ENCODE assay signal across 9 cellular contexts in genomic region chr9:127942152-127943010, GRCh38. TPM values are rescaled to one million over a fixed set of nuclear protein-coding genes. Genes with fewer than 3 reads are reported as not detected.
DNase-seq lines count a peak whose midpoint lies in the region; ATAC-seq, FAIRE-seq and TF ChIP-seq lines count a peak whose summit lies in the region.
"Had no signal": no experiment of that assay in that cellular context is flagged by ENCODE, and none has a peak within 500 bp of the region (broad histone marks: within the 10 kb centered on the region; RNA-seq: fewer than 3 reads in every experiment).

No MANE protein-coding gene starts in this region.

- H4K20me1 ChIP-seq in osteoblast (ENCODE audit: insufficient read depth, low read length), result peaks cover 15% of the 10 kb centered on the region

- no peak overlapping the region for H3K27ac ChIP-seq in osteoblast (ENCODE audit: low read depth, low read length)

- H3K9me3 ChIP-seq in osteoblast (ENCODE audit: low read depth, low read length), result no peaks in the 10 kb centered on the region

- TF ChIP-seq CTCF in osteoblast (IDR thresholded peaks at IDR 0.05; ENCODE audit: extremely low read depth, low read depth, low read length), result peak; percentile 81

- peak; percentile 30 to 52 for DNase-seq in AML-193 (lab: John Stamatoyannopoulos, UW)
- DNase-seq in GM18507 (ENCODE audit: extremely low spot score, insufficient read length, low read depth), result no peak
- peak; percentile 47 for DNase-seq in NOMO-1 treated with DMSO at 0.1 percent for 48 hours (lab: John Stamatoyannopoulos, UW; ENCODE audit: unreplicated experiment)
- peak; percentile 38 for DNase-seq in activated gamma-delta T cell treated with anti-CD3 and anti-CD28 coated beads, Interleukin-2, amount 50 U/mL, for 16 hours (ENCODE audit: low read depth)
- peak; percentile 57 for DNase-seq in germinal center (ENCODE audit: low spot score)
- peak; percentile 95 for DNase-seq in osteoblast (ENCODE audit: insufficient read length, low spot score, missing footprints)
- no peak for DNase-seq in ureter (ENCODE audit: low spot score)

- peaks cover 20% of the 10 kb centered on the region for H3K79me2 ChIP-seq in osteoblast (ENCODE audit: insufficient read depth, low read length)

- no peak overlapping the region for H3K4me2 ChIP-seq in osteoblast (ENCODE audit: insufficient read depth, low read length)

- no peaks in the 10 kb centered on the region for H3K27me3 ChIP-seq in osteoblast (ENCODE audit: insufficient read depth, low read length)

- H2AFZ ChIP-seq in osteoblast (ENCODE audit: low read length), result no peak overlapping the region

- H3K36me3 ChIP-seq in osteoblast (ENCODE audit: insufficient read depth, low read length), result peaks cover 23% of the 10 kb centered on the region

- peak; percentile 21 for FAIRE-seq in GM18507 (lab: Jason Lieb, UNC)
- FAIRE-seq: islet of Langerhans had no signal

- H3K4me1 ChIP-seq in osteoblast (ENCODE audit: insufficient read depth, low read length), result peaks cover 9% of the 10 kb centered on the region

- no peak for ATAC-seq in GM18909 (IDR thresholded peaks at IDR 0.05; ENCODE audit: poor library complexity, unreplicated experiment)

- no peak overlapping the region for H3K4me3 ChIP-seq in osteoblast (ENCODE audit: insufficient read depth, low read length)

RNA-seq across cellular contexts. Expression of gene DPM2, which starts 4.7 kb away (rescaled TPM):
- total RNA-seq in osteoblast (10.1 and 11.5 TPM in 2 replicates), ureter (41.1 TPM)

RNA-seq across cellular contexts. Expression of gene PIP5KL1, which starts 11.8 kb away (rescaled TPM):
- total RNA-seq in osteoblast (2.2 and 3.5 TPM in 2 replicates), ureter (3.3 TPM)

RNA-seq across cellular contexts. Expression of gene ST6GALNAC4, which starts 25.5 kb away (rescaled TPM):
- 29.5 and 33.7 TPM in 2 replicates for total RNA-seq in osteoblast
- total RNA-seq in ureter, result 25.8 TPM

RNA-seq across cellular contexts. Expression of gene EEIG1, which starts 38.4 kb away (rescaled TPM):
- total RNA-seq in osteoblast (18.0 and 20.6 TPM in 2 replicates), ureter (99.6 TPM)

RNA-seq across cellular contexts. Expression of gene ST6GALNAC6, which starts 43.0 kb away (rescaled TPM):
- total RNA-seq in osteoblast, result 52.7 and 53.2 TPM in 2 replicates
- total RNA-seq in ureter, result 48.9 TPM

Comparison
In these comparisons a context has a peak if more than half of its experiments do, and no peak if none do; other contexts are left out.
1. DNase-seq: peak in AML-193 (2 of 2), NOMO-1 treated with DMSO at 0.1 percent for 48 hours (single experiment), activated gamma-delta T cell treated with anti-CD3 and anti-CD28 coated beads, Interleukin-2, amount 50 U/mL, for 16 hours (single experiment), germinal center (single experiment) and osteoblast (single experiment); none in GM18507 (single experiment) and ureter (single experiment).